In genomic region chr2:25256486-25256875, GRCh38 we compare ENCODE assay signal across 16 cellular contexts.
DNase-seq lines count a peak whose midpoint lies in the region; ATAC-seq lines count a peak whose summit lies in the region.
"Had no signal": no experiment of that assay in that cellular context is flagged by ENCODE, and none has a peak within 500 bp of the region (broad histone marks: within the 10 kb centered on the region; RNA-seq: fewer than 3 reads in every experiment).

No MANE protein-coding gene starts in this region.

- H3K27ac Mint-ChIP-seq in activated CD4-positive, alpha-beta T cell treated with anti-CD3 and anti-CD28 coated beads, Interleukin-2, amount 10 ng/mL, durations not matched to agents 24 days and 14 days, result peak overlapping the region; percentile 5
- H3K27ac Mint-ChIP-seq in activated T-helper 17 cell treated with anti-CD3 and anti-CD28 coated beads, Interleukin-2, amount 50 U/mL, for 72 hours, result peak overlapping the region; percentile 53
- peak overlapping the region; percentile 73 for H3K27ac Mint-ChIP-seq in stimulated activated effector memory CD8-positive, alpha-beta T cell treated with anti-CD3 and anti-CD28 coated beads, Interleukin-12 subunit alpha, Interleukin-12 subunit beta, amount 100 ng/mL, for 72 hours
- H3K27ac Mint-ChIP-seq: GM23338; T-helper 2 cell treated with Interferon-gamma antibody and Interleukin-4, amounts not matched to agents 5 μg/mL and 100 μg/mL, for 36 hours had no signal

- DNase-seq in activated CD4-positive, alpha-beta T cell treated with anti-CD3 and anti-CD28 coated beads, Interleukin-2, amount 10 ng/mL, durations not matched to agents 24 days and 14 days, result no peak
- DNase-seq in activated CD4-positive, alpha-beta T cell treated with anti-CD3 and anti-CD28 coated beads for 4 hours, result no peak
- DNase-seq in stimulated activated effector memory CD8-positive, alpha-beta T cell treated with anti-CD3 and anti-CD28 coated beads, Interleukin-12 subunit alpha, Interleukin-12 subunit beta, amount 100 ng/mL, for 72 hours (ENCODE audit: low spot score in 2 of 2), result no peak
- DNase-seq in T1000 (lab: John Stamatoyannopoulos, UW) (no peak), CD1c-positive myeloid dendritic cell (ENCODE audit: extremely low spot score) (no peak), DMS53 (lab: John Stamatoyannopoulos, UW) (no peak)
- DNase-seq: activated effector memory CD4-positive, alpha-beta T cell treated with anti-CD3 and anti-CD28 coated beads, Interleukin-2, amount 50 U/mL, for 16 hours; foreskin keratinocyte; NK-92 treated with Interleukin-12 subunit alpha and Interleukin-12 subunit beta, amount 100 ng/mL, for 24 hours; Right ventricle myocardium superior had no signal

- H3K36me3 Mint-ChIP-seq in activated CD4-positive, alpha-beta T cell treated with anti-CD3 and anti-CD28 coated beads, Interleukin-2, amount 10 ng/mL, durations not matched to agents 24 days and 14 days (ENCODE audit: low read depth), result peaks cover 45% of the 10 kb centered on the region
- peaks cover 61% of the 10 kb centered on the region for H3K36me3 Mint-ChIP-seq in activated T-helper 17 cell treated with anti-CD3 and anti-CD28 coated beads, Interleukin-2, amount 50 U/mL, for 72 hours (ENCODE audit: low read depth)
- peaks cover 76% of the 10 kb centered on the region for H3K36me3 Mint-ChIP-seq in stimulated activated effector memory CD8-positive, alpha-beta T cell treated with anti-CD3 and anti-CD28 coated beads, Interleukin-12 subunit alpha, Interleukin-12 subunit beta, amount 100 ng/mL, for 72 hours

- H3K27ac ChIP-seq in layer of hippocampus (ENCODE audit: low read depth, low read length), result peak overlapping the region; percentile 72
- H3K27ac ChIP-seq: breast epithelium, foreskin keratinocyte had no signal

- no peak for ATAC-seq in activated T-helper 17 cell treated with anti-CD3 and anti-CD28 coated beads, Interleukin-2, amount 50 U/mL, for 72 hours (replicated peaks)
- ATAC-seq in stimulated activated effector memory CD8-positive, alpha-beta T cell treated with anti-CD3 and anti-CD28 coated beads, Interleukin-12 subunit alpha, Interleukin-12 subunit beta, amount 100 ng/mL, for 72 hours, result no peak
- ATAC-seq: foreskin keratinocyte, GM23338 had no signal

- intact Hi-C loops in activated CD4-positive, alpha-beta T cell treated with anti-CD3 and anti-CD28 coated beads, Interleukin-2, amount 10 ng/mL, durations not matched to agents 24 days and 14 days (cut with micrococcal nuclease), result no loop called here

- no peaks in the 10 kb centered on the region for H3K27me3 Mint-ChIP-seq in activated CD4-positive, alpha-beta T cell treated with anti-CD3 and anti-CD28 coated beads, Interleukin-2, amount 10 ng/mL, durations not matched to agents 24 days and 14 days
- H3K27me3 Mint-ChIP-seq in activated T-helper 17 cell treated with anti-CD3 and anti-CD28 coated beads, Interleukin-2, amount 50 U/mL, for 72 hours, result no peaks in the 10 kb centered on the region

- H3K4me3 Mint-ChIP-seq in activated CD4-positive, alpha-beta T cell treated with anti-CD3 and anti-CD28 coated beads, Interleukin-2, amount 10 ng/mL, durations not matched to agents 24 days and 14 days, result no peak overlapping the region
- no peak overlapping the region for H3K4me3 Mint-ChIP-seq in activated T-helper 17 cell treated with anti-CD3 and anti-CD28 coated beads, Interleukin-2, amount 50 U/mL, for 72 hours
- H3K4me3 Mint-ChIP-seq in stimulated activated effector memory CD8-positive, alpha-beta T cell treated with anti-CD3 and anti-CD28 coated beads, Interleukin-12 subunit alpha, Interleukin-12 subunit beta, amount 100 ng/mL, for 72 hours, result no peak overlapping the region
- H3K4me3 Mint-ChIP-seq: GM23338; T-helper 2 cell treated with Interferon-gamma antibody and Interleukin-4, amounts not matched to agents 5 μg/mL and 100 μg/mL, for 36 hours had no signal

- no peaks in the 10 kb centered on the region for H3K27me3 ChIP-seq in layer of hippocampus (ENCODE audit: control insufficient read depth, insufficient read depth, low read length)
- H3K27me3 ChIP-seq: breast epithelium, foreskin keratinocyte, upper lobe of right lung had no signal

- peaks cover 18% of the 10 kb centered on the region for H3K4me1 Mint-ChIP-seq in activated CD4-positive, alpha-beta T cell treated with anti-CD3 and anti-CD28 coated beads, Interleukin-2, amount 10 ng/mL, durations not matched to agents 24 days and 14 days
- H3K4me1 Mint-ChIP-seq in activated T-helper 17 cell treated with anti-CD3 and anti-CD28 coated beads, Interleukin-2, amount 50 U/mL, for 72 hours, result peaks cover 12% of the 10 kb centered on the region
- H3K4me1 Mint-ChIP-seq in stimulated activated effector memory CD8-positive, alpha-beta T cell treated with anti-CD3 and anti-CD28 coated beads, Interleukin-12 subunit alpha, Interleukin-12 subunit beta, amount 100 ng/mL, for 72 hours, result peaks cover 36% of the 10 kb centered on the region

- H3K9me3 Mint-ChIP-seq in activated CD4-positive, alpha-beta T cell treated with anti-CD3 and anti-CD28 coated beads, Interleukin-2, amount 10 ng/mL, durations not matched to agents 24 days and 14 days, result no peaks in the 10 kb centered on the region
- no peaks in the 10 kb centered on the region for H3K9me3 Mint-ChIP-seq in activated T-helper 17 cell treated with anti-CD3 and anti-CD28 coated beads, Interleukin-2, amount 50 U/mL, for 72 hours
- H3K9me3 Mint-ChIP-seq in stimulated activated effector memory CD8-positive, alpha-beta T cell treated with anti-CD3 and anti-CD28 coated beads, Interleukin-12 subunit alpha, Interleukin-12 subunit beta, amount 100 ng/mL, for 72 hours, result no peaks in the 10 kb centered on the region
- H3K9me3 Mint-ChIP-seq: T-helper 2 cell treated with Interferon-gamma antibody and Interleukin-4, amounts not matched to agents 5 μg/mL and 100 μg/mL, for 36 hours had no signal

Comparison
In these comparisons a context has a peak if more than half of its experiments do, and no peak if none do; other contexts are left out.
1. H3K27ac Mint-ChIP-seq: peak in every context shown above with its lines; median percentile 73 in stimulated activated effector memory CD8-positive, alpha-beta T cell treated with anti-CD3 and anti-CD28 coated beads, Interleukin-12 subunit alpha, Interleukin-12 subunit beta, amount 100 ng/mL, for 72 hours; 53 in activated T-helper 17 cell treated with anti-CD3 and anti-CD28 coated beads, Interleukin-2, amount 50 U/mL, for 72 hours; 5 in activated CD4-positive, alpha-beta T cell treated with anti-CD3 and anti-CD28 coated beads, Interleukin-2, amount 10 ng/mL, durations not matched to agents 24 days and 14 days.